ENCODE assay signal across 12 cellular contexts in genomic region chr3:40258555-40258954, GRCh38. TPM values are rescaled to one million over a fixed set of nuclear protein-coding genes. Genes with fewer than 3 reads are reported as not detected.
DNase-seq lines count a peak whose midpoint lies in the region; ATAC-seq, FAIRE-seq and TF ChIP-seq lines count a peak whose summit lies in the region.
"Had no signal": no experiment of that assay in that cellular context is flagged by ENCODE, and none has a peak within 500 bp of the region (broad histone marks: within the 10 kb centered on the region; RNA-seq: fewer than 3 reads in every experiment).

No MANE protein-coding gene starts in this region.

- H3K27ac ChIP-seq in astrocyte (ENCODE audit: low read depth, low read length) (no peak overlapping the region), small intestine (ENCODE audit: low read depth in 1 of 2, low read length in 1 of 2) (no peak overlapping the region)
- H3K27ac ChIP-seq: skin epidermis had no signal

- H3K36me3 Mint-ChIP-seq in astrocyte (ENCODE audit: low read depth, unreplicated experiment) = no peaks in the 10 kb centered on the region

- intact Hi-C loops in Right ventricle myocardium inferior (cut with DNase I) = no loop called here

- H3K27me3 Mint-ChIP-seq in astrocyte (ENCODE audit: low read depth, unreplicated experiment) = peaks cover 2% of the 10 kb centered on the region

- H3K9ac ChIP-seq in astrocyte (ENCODE audit: low read length) = no peak overlapping the region

- TF ChIP-seq CTCF in astrocyte (IDR thresholded peaks at IDR 0.05; ENCODE audit: insufficient read depth, low read depth, low read length) (no peak), kidney epithelial cell (IDR thresholded peaks at IDR 0.05; ENCODE audit: insufficient read depth, low read length, poor library complexity, severe bottlenecking) (peak; percentile 4)

- H3K4me1 Mint-ChIP-seq in astrocyte (ENCODE audit: low read depth, unreplicated experiment) = no peaks in the 10 kb centered on the region

- no peaks in the 10 kb centered on the region for H3K27me3 ChIP-seq in astrocyte (ENCODE audit: insufficient read depth, low read length)
- H3K27me3 ChIP-seq in kidney epithelial cell (ENCODE audit: control insufficient read depth, insufficient read depth, low read length) = no peaks in the 10 kb centered on the region
- H3K27me3 ChIP-seq in small intestine (ENCODE audit: control insufficient read depth in 2 of 2, insufficient read depth in 2 of 2, low read length in 2 of 2) = no peaks in the 10 kb centered on the region

- WGBS in small intestine, 3 donors = 80 to 95% (median 87%) methylated on average over 1 of the region's 1 CpG

- H3K9me3 Mint-ChIP-seq in astrocyte (ENCODE audit: unreplicated experiment) = no peaks in the 10 kb centered on the region

- H3K4me3 Mint-ChIP-seq in astrocyte (ENCODE audit: unreplicated experiment) = no peak overlapping the region

- H3K4me3 ChIP-seq in astrocyte (ENCODE audit: insufficient read depth, low read depth, low read length) (no peak overlapping the region), kidney epithelial cell (ENCODE audit: low read depth, low read length) (no peak overlapping the region), small intestine (ENCODE audit: low read depth in 1 of 2, low read length in 2 of 2) (no peak overlapping the region)
- H3K4me3 ChIP-seq: skin epidermis had no signal

- ATAC-seq in Right ventricle myocardium inferior (no peak), GM19351 (IDR thresholded peaks at IDR 0.05; ENCODE audit: unreplicated experiment) (no peak), HG02588 (IDR thresholded peaks at IDR 0.05; ENCODE audit: unreplicated experiment) (no peak)

- FAIRE-seq in astrocyte (lab: Jason Lieb, UNC) (no peak), small intestine (lab: Jason Lieb, UNC) (no peak)

- H2AFZ ChIP-seq in astrocyte (ENCODE audit: low read depth, low read length) = no peak overlapping the region

- no peaks in the 10 kb centered on the region for H3K36me3 ChIP-seq in astrocyte (ENCODE audit: insufficient read depth, low read length)
- no peaks in the 10 kb centered on the region for H3K36me3 ChIP-seq in kidney epithelial cell (ENCODE audit: control insufficient read depth, insufficient read depth, low read length)
- no peaks in the 10 kb centered on the region for H3K36me3 ChIP-seq in small intestine (ENCODE audit: control insufficient read depth in 2 of 2, insufficient read depth in 2 of 2, low read length in 2 of 2)

- no peaks in the 10 kb centered on the region for H4K20me1 ChIP-seq in astrocyte (ENCODE audit: insufficient read depth, low read length)

- no peaks in the 10 kb centered on the region for H3K4me1 ChIP-seq in astrocyte (ENCODE audit: insufficient read depth, low read length)
- H3K4me1 ChIP-seq in small intestine (ENCODE audit: control insufficient read depth in 2 of 2, insufficient read depth in 1 of 2, low read depth in 1 of 2, low read length in 1 of 2) = no peaks in the 10 kb centered on the region

- no peaks in the 10 kb centered on the region for H3K9me3 ChIP-seq in astrocyte (ENCODE audit: insufficient read depth, low read depth, low read length)
- no peaks in the 10 kb centered on the region for H3K9me3 ChIP-seq in small intestine (ENCODE audit: control insufficient read depth, low read depth)

- no peak overlapping the region for H3K27ac Mint-ChIP-seq in astrocyte (ENCODE audit: unreplicated experiment)

- H3K4me2 ChIP-seq in astrocyte (ENCODE audit: low read length) = no peak overlapping the region

- DNase-seq in ELR (ENCODE audit: low read depth) = peak; percentile 80
- peak; percentile 88 for DNase-seq in MV-4-11 (lab: John Stamatoyannopoulos, UW)
- peak; percentile 5 for DNase-seq in astrocyte (ENCODE audit: low read depth)
- DNase-seq in kidney epithelial cell (ENCODE audit: low read depth) = no peak
- DNase-seq in Right ventricle myocardium inferior (ENCODE audit: missing footprints) = no peak
- DNase-seq in small intestine = no peak
- DNase-seq: activated CD4-positive, alpha-beta T cell treated with anti-CD3 and anti-CD28 coated beads, Interleukin-2, amount 50 U/mL, for 4 hours; activated naive CD4-positive, alpha-beta T cell treated with anti-CD3 and anti-CD28 coated beads, Interleukin-2, amount 50 U/mL, for 16 hours; NCI-H446 treated with DMSO at 0.1 percent for 48 hours had no signal

- H3K79me2 ChIP-seq in astrocyte (ENCODE audit: insufficient read depth, low read length) = no peaks in the 10 kb centered on the region

RNA-seq across cellular contexts. Expression of gene EIF1B, which starts 51.0 kb away (rescaled TPM):
- 59.3 and 62.5 TPM in 2 replicates for total RNA-seq in astrocyte
- total RNA-seq in kidney epithelial cell = 18.9 and 38.1 TPM in 2 replicates
- total RNA-seq in Right ventricle myocardium inferior = 327 TPM
- polyA plus RNA-seq in small intestine = 100 to 1,000 TPM in 1 of 3 donors, 10 to 100 TPM in 2; 56.1 to 107 (median 81.4) TPM

Comparison
In these comparisons a context has a peak if more than half of its experiments do, and no peak if none do; other contexts are left out.
1. DNase-seq: peak in ELR (single experiment), MV-4-11 (single experiment) and astrocyte (single experiment); none in kidney epithelial cell (single experiment), Right ventricle myocardium inferior (single experiment) and small intestine (single experiment).